13 cellular contexts compared by ENCODE assay signal in the genomic region with DNA sequence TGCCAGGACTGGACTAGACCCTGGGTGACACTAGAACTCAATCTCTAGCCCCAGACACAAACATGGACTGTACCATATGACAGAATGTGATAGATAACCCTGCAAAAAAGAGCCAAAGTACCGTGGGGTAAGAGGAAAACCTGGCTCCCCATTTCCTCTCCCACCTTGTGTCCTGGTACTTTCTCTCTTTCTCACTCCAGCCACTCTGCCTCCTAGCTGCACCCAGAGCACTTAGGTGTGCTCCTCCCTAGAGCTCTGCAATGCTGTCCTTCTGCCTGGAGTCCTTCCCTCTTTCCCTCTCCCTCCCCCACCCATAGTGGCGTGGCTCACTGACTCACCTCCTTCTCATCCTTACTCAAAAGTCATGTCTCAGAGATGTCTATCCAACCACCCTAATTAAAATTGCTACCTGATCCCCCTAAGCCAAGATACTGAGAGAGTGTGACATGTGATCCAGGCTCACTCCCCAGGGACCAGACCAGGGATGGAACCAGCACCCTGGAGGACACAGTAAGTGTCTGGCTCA.
"Had no signal": no experiment of that assay in that cellular context is flagged by ENCODE, and none has a peak within 500 bp of the region (broad histone marks: within the 10 kb centered on the region; RNA-seq: fewer than 3 reads in every experiment).

No MANE protein-coding gene starts in this region.

- H3K27me3 ChIP-seq: adrenal gland, neural progenitor cell, pancreas, transverse colon had no signal

- DNase-seq: activated CD4-positive, alpha-beta T cell treated with anti-CD3 and anti-CD28 coated beads, Interleukin-2, amount 50 U/mL, for 1 hour; activated CD4-positive, CD25-positive, alpha-beta regulatory T cell; activated naive CD4-positive, alpha-beta T cell treated with anti-CD3 and anti-CD28 coated beads, Interleukin-2, amount 10 ng/mL, durations not matched to agents 7 days and 5 days; adrenal gland; cortex of kidney; effector memory CD4-positive, alpha-beta T cell; lower lobe of right lung; midbrain; pancreas; right cardiac atrium; small intestine; transverse colon had no signal

- H3K4me3 ChIP-seq: adrenal gland, lower lobe of right lung, neural progenitor cell, pancreas, transverse colon had no signal

- H3K36me3 ChIP-seq: adrenal gland, lower lobe of right lung, neural progenitor cell, pancreas, transverse colon had no signal

- ATAC-seq: lower lobe of right lung, pancreas, right cardiac atrium had no signal

- H3K9me3 ChIP-seq: adrenal gland, pancreas had no signal

- H3K4me1 ChIP-seq: adrenal gland, lower lobe of right lung, pancreas, transverse colon had no signal

- H3K27ac ChIP-seq: adrenal gland, lower lobe of right lung, neural progenitor cell, pancreas, transverse colon had no signal

- H3K9ac ChIP-seq: neural progenitor cell had no signal
